Comparison of ENCODE assay signal across 7 cellular contexts in genomic region chr11:124644426-124645280, GRCh38. TPM values are rescaled to one million over a fixed set of nuclear protein-coding genes. Genes with fewer than 3 reads are reported as not detected.
DNase-seq lines count a peak whose midpoint lies in the region; ATAC-seq lines count a peak whose summit lies in the region.

No MANE protein-coding gene starts in this region.

- H3K27me3 ChIP-seq in SJSA1 (replicated peaks), result no peaks in the 10 kb centered on the region

- no peaks in the 10 kb centered on the region for H3K36me3 ChIP-seq in SJSA1

- H3K27ac ChIP-seq in SJSA1 (no peak overlapping the region), caudate nucleus (ENCODE audit: low read depth, low read length) (no peak overlapping the region)

- no peaks in the 10 kb centered on the region for H3K9me3 Mint-ChIP-seq in stimulated activated memory B cell treated with anti-CD40 and anti-IgM and Interleukin-4, amounts not matched to agents 10 μg/mL and 1 μg/mL and 100 μg/mL, for 72 hours

- ATAC-seq in GM21619 (IDR thresholded peaks at IDR 0.05; ENCODE audit: unreplicated experiment), result peak; percentile 78
- ATAC-seq in stimulated activated memory B cell treated with anti-CD40 and anti-IgM and Interleukin-4, amounts not matched to agents 10 μg/mL and 1 μg/mL and 100 μg/mL, for 72 hours, result peak; percentile 48

- H3K27ac Mint-ChIP-seq in stimulated activated memory B cell treated with anti-CD40 and anti-IgM and Interleukin-4, amounts not matched to agents 10 μg/mL and 1 μg/mL and 100 μg/mL, for 72 hours, result peak overlapping the region; percentile 16

- H3K27me3 Mint-ChIP-seq in stimulated activated memory B cell treated with anti-CD40 and anti-IgM and Interleukin-4, amounts not matched to agents 10 μg/mL and 1 μg/mL and 100 μg/mL, for 72 hours, result no peaks in the 10 kb centered on the region

- H3K4me1 ChIP-seq in SJSA1 (replicated peaks), result peaks cover 6% of the 10 kb centered on the region

- H3K4me1 Mint-ChIP-seq in stimulated activated memory B cell treated with anti-CD40 and anti-IgM and Interleukin-4, amounts not matched to agents 10 μg/mL and 1 μg/mL and 100 μg/mL, for 72 hours, result peaks cover 20% of the 10 kb centered on the region

- DNase-seq in EL (peak; percentile 79), M059J (ENCODE audit: low read depth) (peak; percentile 72), SJSA1 (ENCODE audit: low read depth in 1 of 2, low spot score in 2 of 2) (peak; percentile 47 to 62), caudate nucleus (lab: John Stamatoyannopoulos, UW) (peak in 48 of 61 donors; percentile 2 to 72 (median 38)), kidney tubule cell (ENCODE audit: low spot score) (peak; percentile 75)

- peaks cover 4% of the 10 kb centered on the region for H3K36me3 Mint-ChIP-seq in stimulated activated memory B cell treated with anti-CD40 and anti-IgM and Interleukin-4, amounts not matched to agents 10 μg/mL and 1 μg/mL and 100 μg/mL, for 72 hours

- H3K4me3 Mint-ChIP-seq in stimulated activated memory B cell treated with anti-CD40 and anti-IgM and Interleukin-4, amounts not matched to agents 10 μg/mL and 1 μg/mL and 100 μg/mL, for 72 hours, result no peak overlapping the region

- peak overlapping the region; percentile 16; the same call in 1 of the 2 replicates for H3K4me3 ChIP-seq in SJSA1

- no peaks in the 10 kb centered on the region for H3K9me3 ChIP-seq in SJSA1 (replicated peaks)

RNA-seq across cellular contexts. Expression of gene TBRG1, which starts 22.0 kb away (rescaled TPM):
- 16.6 and 26.9 TPM in 2 replicates for total RNA-seq in M059J (2014; rRNA removed; shearing (Covaris generic))
- 12.4 and 13.5 TPM in 2 replicates for total RNA-seq in SJSA1 (2014; rRNA removed; shearing (Covaris generic))

RNA-seq across cellular contexts. Expression of gene SIAE, which starts 28.9 kb away (rescaled TPM):
- 14.9 and 18.0 TPM in 2 replicates for total RNA-seq in M059J (2014; rRNA removed; shearing (Covaris generic))
- total RNA-seq in SJSA1 (2014; rRNA removed; shearing (Covaris generic)), result 2.8 and 4.7 TPM in 2 replicates

RNA-seq across cellular contexts. Expression of gene SPA17, which starts 29.1 kb away (rescaled TPM):
- total RNA-seq in M059J (2014; rRNA removed; shearing (Covaris generic)), result 29.9 and 43.4 TPM in 2 replicates
- 2.6 and 5.5 TPM in 2 replicates for total RNA-seq in SJSA1 (2014; rRNA removed; shearing (Covaris generic))

RNA-seq across cellular contexts. Expression of gene PANX3, which starts 33.4 kb away (rescaled TPM):
- total RNA-seq in M059J (2014; rRNA removed; shearing (Covaris generic)), result not detected in 2 replicates
- not detected in 2 replicates for total RNA-seq in SJSA1 (2014; rRNA removed; shearing (Covaris generic))
